ENCODE assay signal across 8 cellular contexts in genomic region chr11:1837171-1838076, GRCh38. TPM values are rescaled to one million over a fixed set of nuclear protein-coding genes. Genes with fewer than 3 reads are reported as not detected.
A peak's percentile ranks its signal among the peaks of the same experiment; 100 is the strongest.
DNase-seq lines count a peak whose midpoint lies in the region; ATAC-seq and TF ChIP-seq lines count a peak whose summit lies in the region.

No MANE protein-coding gene starts in this region.

- no peak overlapping the region for H3K4me2 ChIP-seq in OCI-LY1 (ENCODE audit: low read length)

- TF ChIP-seq CTCF in GM13976 (IDR thresholded peaks at IDR 0.05; ENCODE audit: borderline replicate concordance, control extremely low read depth, extremely low read depth, insufficient read depth, missing control alignments) (peak; percentile 89), OCI-LY1 (IDR thresholded peaks at IDR 0.05; ENCODE audit: low read length) (peak; percentile 83), fibroblast of the aortic adventitia (IDR thresholded peaks at IDR 0.05; ENCODE audit: insufficient read depth, low read length) (peak; percentile 92), progenitor cell of endocrine pancreas (IDR thresholded peaks at IDR 0.05; ENCODE audit: unreplicated experiment) (peak; percentile 89)

- H3K36me3 Mint-ChIP-seq in activated T-cell treated with anti-CD3 and anti-CD28 coated beads, Interleukin-2, amount 50 U/mL, for 24 hours (ENCODE audit: low read depth): no peaks in the 10 kb centered on the region
- no peaks in the 10 kb centered on the region for H3K36me3 Mint-ChIP-seq in progenitor cell of endocrine pancreas (ENCODE audit: insufficient read depth)

- peak; percentile 51 for ATAC-seq in HG02642 (IDR thresholded peaks at IDR 0.05; ENCODE audit: poor library complexity, unreplicated experiment)
- peak; percentile 67 for ATAC-seq in aorta (ENCODE audit: low FRiP score)
- ATAC-seq in HG03469 (IDR thresholded peaks at IDR 0.05; ENCODE audit: unreplicated experiment): no peak

- no peaks in the 10 kb centered on the region for H3K9me2 ChIP-seq in OCI-LY1 (ENCODE audit: low read depth, low read length)

- H3K4me1 Mint-ChIP-seq in activated T-cell treated with anti-CD3 and anti-CD28 coated beads, Interleukin-2, amount 50 U/mL, for 24 hours (ENCODE audit: low read depth): peaks cover 7% of the 10 kb centered on the region
- H3K4me1 Mint-ChIP-seq in progenitor cell of endocrine pancreas (ENCODE audit: low read depth): peaks cover 10% of the 10 kb centered on the region

- H3F3A ChIP-seq in OCI-LY1 (ENCODE audit: insufficient read depth, low read length): no peaks in the 10 kb centered on the region

- no peak overlapping the region for H3K4me3 Mint-ChIP-seq in activated T-cell treated with anti-CD3 and anti-CD28 coated beads, Interleukin-2, amount 50 U/mL, for 24 hours
- H3K4me3 Mint-ChIP-seq in progenitor cell of endocrine pancreas (ENCODE audit: low read depth): no peak overlapping the region

- H3K27me3 ChIP-seq in OCI-LY1 (ENCODE audit: insufficient read depth, low read length) (no peaks in the 10 kb centered on the region; the same call in 1 of the 2 replicates), aorta (ENCODE audit: control insufficient read depth in 1 of 2, insufficient read depth in 2 of 2, low read length in 1 of 2) (no peaks in the 10 kb centered on the region)

- in situ Hi-C loops in GM13976 (cut with MboI; ENCODE audit: low sequenced_read_pairs, unreplicated experiment): no loop called here

- H3K9me3 ChIP-seq in OCI-LY1 (ENCODE audit: low read length) (no peaks in the 10 kb centered on the region), aorta (ENCODE audit: control insufficient read depth, low read length) (no peaks in the 10 kb centered on the region)

- no peaks in the 10 kb centered on the region for H3K9me3 Mint-ChIP-seq in activated T-cell treated with anti-CD3 and anti-CD28 coated beads, Interleukin-2, amount 50 U/mL, for 24 hours
- H3K9me3 Mint-ChIP-seq in progenitor cell of endocrine pancreas (ENCODE audit: low read depth): no peaks in the 10 kb centered on the region

- WGBS in aorta, 2 donors: 56 to 62% methylated on average over 30 to 38 of the region's 38 CpGs

- DNase-seq in GM13976 (ENCODE audit: low spot score) (peak; percentile 94), fibroblast of the aortic adventitia (ENCODE audit: low read depth) (peak; percentile 49), progenitor cell of endocrine pancreas (ENCODE audit: low spot score, unreplicated experiment) (peak; percentile 75), aorta (peak; percentile 81 to 90)
- DNase-seq in activated T-cell treated with anti-CD3 and anti-CD28 coated beads, Interleukin-2, amount 50 U/mL, for 24 hours: peak; percentile 88

- intact Hi-C loops in aorta (cut with DNase I): loop anchor here (5.0 kb wide), 3 partner anchors 40 to 315 kb away; partner anchors contain the start of gene TNNT3 (in 1 of the 2)

- H3K9ac ChIP-seq in OCI-LY1 (ENCODE audit: low read length): no peak overlapping the region

- H3K4me3 ChIP-seq in OCI-LY1 (ENCODE audit: low read depth, low read length, poor library complexity, severe bottlenecking) (no peak overlapping the region), fibroblast of the aortic adventitia (ENCODE audit: low read depth, low read length) (no peak overlapping the region), aorta (ENCODE audit: low read length in 2 of 2) (no peak overlapping the region)

- H2AFZ ChIP-seq in OCI-LY1 (ENCODE audit: low read length): no peak overlapping the region

- H3K36me3 ChIP-seq in OCI-LY1 (ENCODE audit: insufficient read depth, low read length) (no peaks in the 10 kb centered on the region), aorta (ENCODE audit: control insufficient read depth in 1 of 2, insufficient read depth in 2 of 2, low read length in 1 of 2) (no peaks in the 10 kb centered on the region)

- H3K79me2 ChIP-seq in OCI-LY1 (ENCODE audit: insufficient read depth, low read length): no peaks in the 10 kb centered on the region

- no peak overlapping the region for H3K27ac ChIP-seq in OCI-LY1 (ENCODE audit: low read depth, low read length, poor library complexity, severe bottlenecking)
- H3K27ac ChIP-seq in aorta (ENCODE audit: low read depth in 1 of 2, low read length in 2 of 2): no peak overlapping the region

- H3K4me1 ChIP-seq in OCI-LY1 (ENCODE audit: insufficient read depth, low read length, severe bottlenecking) (peaks cover 18% of the 10 kb centered on the region), aorta (ENCODE audit: control insufficient read depth in 1 of 2, insufficient read depth in 2 of 2, low read length in 2 of 2) (no peaks in the 10 kb centered on the region)

- peaks cover 4% of the 10 kb centered on the region for H3K27me3 Mint-ChIP-seq in activated T-cell treated with anti-CD3 and anti-CD28 coated beads, Interleukin-2, amount 50 U/mL, for 24 hours
- H3K27me3 Mint-ChIP-seq in progenitor cell of endocrine pancreas: no peaks in the 10 kb centered on the region

- no peak overlapping the region for H3K27ac Mint-ChIP-seq in activated T-cell treated with anti-CD3 and anti-CD28 coated beads, Interleukin-2, amount 50 U/mL, for 24 hours
- no peak overlapping the region for H3K27ac Mint-ChIP-seq in progenitor cell of endocrine pancreas

- no peaks in the 10 kb centered on the region for H4K20me1 ChIP-seq in OCI-LY1 (ENCODE audit: insufficient read depth, low read length)

RNA-seq across cellular contexts. Expression of gene TNNI2, which starts 1.4 kb away (rescaled TPM):
- total RNA-seq in fibroblast of the aortic adventitia (ENCODE audit: low replicate concordance) (not detected in 2 replicates), progenitor cell of endocrine pancreas (0.55 and 0.69 TPM in 2 replicates), aorta (1 to 10 TPM in 1 of 2 donors, under 1 TPM in 1; 0.81 to 2.2 TPM)
- under 1 TPM; 0.75 to 0.82 TPM for polyA plus RNA-seq in aorta

RNA-seq across cellular contexts. Expression of gene SYT8, which starts 2.6 kb away (rescaled TPM):
- 0.82 TPM in 1 of 2 replicates, not detected in the other for total RNA-seq in fibroblast of the aortic adventitia (ENCODE audit: low replicate concordance)
- 0.69 and 1.5 TPM in 2 replicates for total RNA-seq in progenitor cell of endocrine pancreas
- under 1 TPM; 0.19 to 0.75 TPM for total RNA-seq in aorta
- polyA plus RNA-seq in aorta: 10 to 100 TPM in 1 of 2 donors, 1 to 10 TPM in 1; 6.4 to 14.3 TPM

RNA-seq across cellular contexts. Expression of gene LSP1, which starts 15.5 kb away (rescaled TPM):
- total RNA-seq in fibroblast of the aortic adventitia (ENCODE audit: low replicate concordance) (18.7 and 40.2 TPM in 2 replicates), progenitor cell of endocrine pancreas (not detected in 2 replicates), aorta (100 to 1,000 TPM in 1 of 2 donors, 10 to 100 TPM in 1; 45.2 to 128 TPM)
- polyA plus RNA-seq in aorta: 10 to 100 TPM; 12.0 to 40.4 TPM

RNA-seq across cellular contexts. Expression of gene PRR33, which starts 54.3 kb away (rescaled TPM):
- total RNA-seq in fibroblast of the aortic adventitia (ENCODE audit: low replicate concordance) (not detected in 2 replicates), progenitor cell of endocrine pancreas (not detected in 2 replicates), aorta (not detected)
- not detected for polyA plus RNA-seq in aorta

Comparison
In these comparisons a context has a peak if more than half of its experiments do, and no peak if none do; other contexts are left out.
1. RNA of gene LSP1, which starts 15.5 kb away (total RNA-seq): 45.2 to 128 TPM in aorta and 18.7 to 40.2 TPM in fibroblast of the aortic adventitia; not detected in progenitor cell of endocrine pancreas; every median in the first group is over 10 times any median in the second.
2. Peak in every context shown above with its lines, with median percentiles within 50 percentile points of each other: DNase-seq and CTCF ChIP-seq.